3 cellular contexts compared by ENCODE assay signal in genomic region chr16:280991-281659, GRCh38.
TF ChIP-seq lines count a peak whose summit lies in the region.

No MANE protein-coding gene starts in this region.

TF ChIP-seq in SK-N-SH, 30 proteins besides CTCF, POLR2A, EP300 and RAD21:
- TF ChIP-seq SIN3A (IDR thresholded peaks at IDR 0.05; ENCODE audit: borderline replicate concordance, low read depth, low read length): no peak

TF ChIP-seq in SK-N-SH treated with all-trans-retinoic acid at 6 μM for 48 hours, 23 proteins besides CTCF, POLR2A, EP300 and RAD21:
- TF ChIP-seq ARNTL (CRISPR knock-in tag; IDR thresholded peaks at IDR 0.05; ENCODE audit: borderline replicate concordance, low read depth) (no peak), TOX (CRISPR knock-in tag; IDR thresholded peaks at IDR 0.05; ENCODE audit: borderline replicate concordance) (no peak), ISL1 (CRISPR knock-in tag; IDR thresholded peaks at IDR 0.05) (no peak), ESRRG (CRISPR knock-in tag; IDR thresholded peaks at IDR 0.05) (no peak), ZNF70 (CRISPR knock-in tag; IDR thresholded peaks at IDR 0.05) (no peak)

TF ChIP-seq in HepG2, 621 proteins besides CTCF, POLR2A, EP300 and RAD21:
- TF ChIP-seq ZNF777 (CRISPR knock-in tag; IDR thresholded peaks at IDR 0.05) (no peak), ZNF354B (CRISPR knock-in tag; IDR thresholded peaks at IDR 0.05) (no peak), SMYD3 (CRISPR knock-in tag; IDR thresholded peaks at IDR 0.05) (no peak), DMTF1 (CRISPR knock-in tag; IDR thresholded peaks at IDR 0.05) (no peak)
- TF ChIP-seq, protein P1, sequence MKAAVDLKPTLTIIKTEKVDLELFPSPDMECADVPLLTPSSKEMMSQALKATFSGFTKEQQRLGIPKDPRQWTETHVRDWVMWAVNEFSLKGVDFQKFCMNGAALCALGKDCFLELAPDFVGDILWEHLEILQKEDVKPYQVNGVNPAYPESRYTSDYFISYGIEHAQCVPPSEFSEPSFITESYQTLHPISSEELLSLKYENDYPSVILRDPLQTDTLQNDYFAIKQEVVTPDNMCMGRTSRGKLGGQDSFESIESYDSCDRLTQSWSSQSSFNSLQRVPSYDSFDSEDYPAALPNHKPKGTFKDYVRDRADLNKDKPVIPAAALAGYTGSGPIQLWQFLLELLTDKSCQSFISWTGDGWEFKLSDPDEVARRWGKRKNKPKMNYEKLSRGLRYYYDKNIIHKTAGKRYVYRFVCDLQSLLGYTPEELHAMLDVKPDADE (CRISPR knock-in tag; IDR thresholded peaks at IDR 0.05): no peak
